Comparison of ENCODE assay signal across 1 cellular context in genomic region chr16:2490190-2491105, GRCh38.
TF ChIP-seq lines count a peak whose summit lies in the region.

No MANE protein-coding gene starts in this region.

TF ChIP-seq in WTC11, 78 proteins besides CTCF, POLR2A, EP300 and RAD21 (continued from another document):
- 0 out of 2 replicates have a peak, but pooled peaks have one; percentile 10 for TF ChIP-seq PRDM15 (CRISPR knock-in tag; IDR thresholded peaks at IDR 0.05)
- TF ChIP-seq RELA (CRISPR knock-in tag; IDR thresholded peaks at IDR 0.05; ENCODE audit: borderline replicate concordance), result no peak
